In genomic region chr2:196546151-196546919, GRCh38 we compare ENCODE assay signal across 22 cellular contexts. TPM values are rescaled to one million over a fixed set of nuclear protein-coding genes. Genes with fewer than 3 reads are reported as not detected.
DNase-seq lines count a peak whose midpoint lies in the region; ATAC-seq and TF ChIP-seq lines count a peak whose summit lies in the region.
"Had no signal": no experiment of that assay in that cellular context is flagged by ENCODE, and none has a peak within 500 bp of the region (broad histone marks: within the 10 kb centered on the region; RNA-seq: fewer than 3 reads in every experiment).

No MANE protein-coding gene starts in this region.

- H3K36me3 Mint-ChIP-seq in osteocyte (ENCODE audit: unreplicated experiment): peaks cover 4% of the 10 kb centered on the region

- H3K27ac Mint-ChIP-seq in osteocyte (ENCODE audit: unreplicated experiment): no peak overlapping the region
- H3K27ac Mint-ChIP-seq: B cell, GM23338 had no signal

- H3K4me1 Mint-ChIP-seq in osteocyte (ENCODE audit: unreplicated experiment): peaks cover 17% of the 10 kb centered on the region
- H3K4me1 Mint-ChIP-seq: B cell had no signal

- no peaks in the 10 kb centered on the region for H3K9me3 Mint-ChIP-seq in osteocyte (ENCODE audit: unreplicated experiment)
- H3K9me3 Mint-ChIP-seq: GM23338 had no signal

- H3K4me3 Mint-ChIP-seq in osteocyte (ENCODE audit: unreplicated experiment): no peak overlapping the region
- H3K4me3 Mint-ChIP-seq: B cell, GM23338 had no signal

- no peaks in the 10 kb centered on the region for H3K27me3 Mint-ChIP-seq in osteocyte (ENCODE audit: unreplicated experiment)

- ATAC-seq in GM18511 (IDR thresholded peaks at IDR 0.05; ENCODE audit: unreplicated experiment) (peak; percentile 54), GM21619 (IDR thresholded peaks at IDR 0.05; ENCODE audit: unreplicated experiment) (peak; percentile 68)
- ATAC-seq: GM23338, HepG2, Panc1, Right ventricle myocardium inferior had no signal

- DNase-seq in RPMI7951 (ENCODE audit: low read depth) (peak; percentile 24), renal cortical epithelial cell (ENCODE audit: low read depth) (peak; percentile 64), COLO829 (ENCODE audit: low spot score) (no peak), superior temporal gyrus (ENCODE audit: extremely low spot score) (no peak), osteocyte (ENCODE audit: extremely low spot score, unreplicated experiment) (no peak)
- DNase-seq: ACHN, COR-L47, EL, HCEC 1CT, KBM-7, NCI-H1048, NCI-H1436, NCI-H2029 treated with DMSO at 0.1 percent for 48 hours, NCI-H446 treated with DMSO at 0.1 percent for 48 hours, SW 1271 had no signal

- no peak for TF ChIP-seq CTCF in osteocyte (IDR thresholded peaks at IDR 0.05)

RNA-seq across cellular contexts. Expression of gene HECW2, which starts 47.0 kb away (rescaled TPM):
- 9.7 and 11.4 TPM in 2 replicates for total RNA-seq in RPMI7951 (2014; rRNA removed; shearing (Covaris generic))
- total RNA-seq in renal cortical epithelial cell: 0.87 and 4.4 TPM in 2 replicates
- total RNA-seq in osteocyte: 25.6 and 26.5 TPM in 2 replicates

Comparison
In these comparisons a context has a peak if more than half of its experiments do, and no peak if none do; other contexts are left out.
1. DNase-seq: peak in RPMI7951 (single experiment) and renal cortical epithelial cell (single experiment); none in COLO829 (single experiment), superior temporal gyrus (single experiment) and osteocyte (single experiment).